Comparison of ENCODE assay signal across 8 cellular contexts in genomic region chr13:99386911-99387788, GRCh38.
DNase-seq lines count a peak whose midpoint lies in the region; ATAC-seq and TF ChIP-seq lines count a peak whose summit lies in the region.

No MANE protein-coding gene starts in this region.

- no peak for TF ChIP-seq POLR2A in gastrocnemius medialis (IDR thresholded peaks at IDR 0.05)

- H3K4me3 ChIP-seq in HFF-Myc (replicated peaks; ENCODE audit: low read depth, low read length) (no peak overlapping the region), gastrocnemius medialis (no peak overlapping the region)

- peak; percentile 85 for DNase-seq in ELF-1 (ENCODE audit: low read depth, low spot score)
- DNase-seq in HFF-Myc (ENCODE audit: extremely low read depth, low read depth): no peak
- peak; percentile 48 for DNase-seq in NOMO-1 treated with DMSO at 0.1 percent for 48 hours (lab: John Stamatoyannopoulos, UW; ENCODE audit: unreplicated experiment)
- DNase-seq in activated T-cell treated with anti-CD3 and anti-CD28 coated beads for 48 hours (ENCODE audit: low read depth): peak; percentile 85
- peak; percentile 71 for DNase-seq in germinal center (ENCODE audit: low spot score)
- DNase-seq in gastrocnemius medialis: no peak
- no peak for DNase-seq in T1000 (lab: John Stamatoyannopoulos, UW)

- H3K27me3 ChIP-seq in gastrocnemius medialis: no peaks in the 10 kb centered on the region

- intact Hi-C loops in gastrocnemius medialis (cut with DNase I; ENCODE audit: low total_unique reads): no loop called here

- TF ChIP-seq CTCF in HFF-Myc (IDR thresholded peaks at IDR 0.05; ENCODE audit: low read depth, low read length, missing control alignments) (peak; percentile 82), gastrocnemius medialis (IDR thresholded peaks at IDR 0.05 in 4 of 5, conservative IDR thresholded peaks at IDR 0.05 in 1 of 5) (peak in 3 of 5 experiments; percentile 25 to 43 (median 30))

- no peak overlapping the region for H3K27ac ChIP-seq in gastrocnemius medialis

- ATAC-seq in gastrocnemius medialis (no peak), GM19328 (IDR thresholded peaks at IDR 0.05; ENCODE audit: unreplicated experiment) (no peak)

- no peaks in the 10 kb centered on the region for H3K4me1 ChIP-seq in gastrocnemius medialis

- in situ Hi-C loops in gastrocnemius medialis (cut with MboI; ENCODE audit: low sequenced_read_pairs in 4 of 4): no loop called here

- no peaks in the 10 kb centered on the region for H3K9me3 ChIP-seq in gastrocnemius medialis

- H3K36me3 ChIP-seq in gastrocnemius medialis: peaks cover 0 to 19% of the 10 kb centered on the region in 2 donors

Comparison
In these comparisons a context has a peak if more than half of its experiments do, and no peak if none do; other contexts are left out.
1. DNase-seq: peak in ELF-1 (single experiment), NOMO-1 treated with DMSO at 0.1 percent for 48 hours (single experiment), activated T-cell treated with anti-CD3 and anti-CD28 coated beads for 48 hours (single experiment) and germinal center (single experiment); none in HFF-Myc (single experiment), gastrocnemius medialis (0 of 2) and T1000 (single experiment).